ENCODE assay signal across 19 cellular contexts in the genomic region with DNA sequence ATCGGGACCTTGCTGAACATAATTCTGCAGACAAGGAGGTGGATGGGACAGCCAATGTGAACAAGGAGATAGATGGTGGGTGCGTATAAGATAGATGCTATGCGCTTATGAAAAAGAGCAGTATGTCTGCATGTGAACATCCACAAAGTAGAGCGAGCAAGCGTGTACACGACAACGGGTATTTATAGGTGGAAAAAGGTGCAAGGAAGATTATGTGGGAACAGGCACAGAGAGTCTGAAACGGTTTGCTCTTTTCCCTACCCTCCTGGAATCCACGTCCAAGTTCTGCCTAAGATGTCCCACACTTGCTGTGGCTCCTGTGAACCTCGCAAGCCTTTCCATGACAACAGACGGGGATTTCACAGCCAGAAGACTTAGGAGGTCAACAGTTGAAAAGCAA.
"Had no signal": no experiment of that assay in that cellular context is flagged by ENCODE, and none has a peak within 500 bp of the region (broad histone marks: within the 10 kb centered on the region; RNA-seq: fewer than 3 reads in every experiment).

No MANE protein-coding gene starts in this region.

- H3K36me3 ChIP-seq: breast epithelium, gastroesophageal sphincter, tibial nerve had no signal

- H3K27ac ChIP-seq: breast epithelium, gastroesophageal sphincter, right lobe of liver, tibial nerve had no signal

- H3K9me3 ChIP-seq: breast epithelium, gastroesophageal sphincter, right lobe of liver, tibial nerve had no signal

- H3K27me3 ChIP-seq: right lobe of liver had no signal

- DNase-seq: activated CD4-positive, alpha-beta memory T cell treated with anti-CD3 and anti-CD28 coated beads for 36 hours; activated CD4-positive, alpha-beta T cell treated with anti-CD3 and anti-CD28 coated beads, Interleukin-2, amount 10 ng/mL, durations not matched to agents 24 days and 14 days; activated CD4-positive, CD25-positive, alpha-beta regulatory T cell treated with anti-CD3 and anti-CD28 coated beads, Interleukin-2, amount 50 U/mL, for 72 hours; activated CD8-positive, alpha-beta memory T cell treated with anti-CD3 and anti-CD28 coated beads, Interleukin-2, amount 50 U/mL, for 4 hours; activated T-cell treated with anti-CD3 and anti-CD28 coated beads, Interleukin-2, amount 50 U/mL, for 1 hour; central memory CD4-positive, alpha-beta T cell; hippocampal formation; left colon; naive thymus-derived CD8-positive, alpha-beta T cell; posterior cingulate gyrus; right lobe of liver; stimulated activated CD4-positive, alpha-beta T cell treated with anti-CD3 and anti-CD28 coated beads, Interleukin-2, amount 100 ng/mL, for 48 hours; stimulated activated naive CD4-positive, alpha-beta T cell treated with Interleukin-2 at 50 U/mL for 16 hours; T1000 had no signal

- ATAC-seq: activated T-helper 17 cell treated with anti-CD3 and anti-CD28 coated beads, Interleukin-2, amount 50 U/mL, for 72 hours; gastroesophageal sphincter; left colon; naive thymus-derived CD8-positive, alpha-beta T cell; right lobe of liver had no signal

- H3K4me3 ChIP-seq: breast epithelium, gastroesophageal sphincter, right lobe of liver, tibial nerve had no signal

- FAIRE-seq: keratinocyte had no signal

- H3K4me1 ChIP-seq: breast epithelium, gastroesophageal sphincter, tibial nerve had no signal
